ENCODE assay signal across 1 cellular context in the genomic region with DNA sequence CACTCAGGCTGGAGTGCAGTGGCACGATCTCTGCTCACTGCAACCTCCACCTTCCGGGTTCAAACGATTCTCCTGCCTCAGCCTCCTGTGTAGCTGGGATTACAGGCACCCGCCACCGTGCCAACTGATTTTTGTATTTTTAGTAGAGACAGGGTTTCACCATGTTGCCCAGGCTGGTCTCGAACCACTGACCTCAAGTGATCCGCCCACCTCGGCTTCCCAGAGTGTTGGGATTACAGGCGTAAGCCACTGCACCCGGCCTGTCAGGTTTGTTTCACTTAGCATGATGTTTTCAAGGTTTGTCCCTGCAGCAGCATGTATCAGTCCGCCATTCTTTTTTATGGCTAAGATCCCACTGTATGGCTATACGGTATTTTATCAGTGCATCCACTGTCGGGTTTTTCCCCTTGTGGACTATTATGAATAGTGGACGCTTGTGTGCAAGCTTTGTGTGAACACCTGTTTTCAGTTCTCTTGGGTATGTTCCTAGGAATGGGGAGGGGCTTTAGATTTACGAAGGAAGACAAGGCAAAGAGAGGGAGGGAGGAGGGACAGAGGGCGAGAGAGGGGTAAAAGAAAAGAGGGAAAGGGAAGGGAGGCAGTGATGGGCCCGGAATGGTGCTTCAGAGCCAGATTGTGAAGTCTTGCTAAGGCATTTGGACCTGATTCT.
TF ChIP-seq lines count a peak whose summit lies in the region.

No MANE protein-coding gene starts in this region.

TF ChIP-seq in HepG2, 621 proteins besides CTCF, POLR2A, EP300 and RAD21:
- TF ChIP-seq CSRNP1 (CRISPR knock-in tag; IDR thresholded peaks at IDR 0.05) (no peak), SMARCC2 (IDR thresholded peaks at IDR 0.05) (no peak), ZNF530 (CRISPR knock-in tag; IDR thresholded peaks at IDR 0.05; ENCODE audit: low read depth) (no peak), ATF7-NPFF (CRISPR knock-in tag; IDR thresholded peaks at IDR 0.05; ENCODE audit: low read depth) (no peak), ZFP41 (CRISPR knock-in tag; IDR thresholded peaks at IDR 0.05; ENCODE audit: borderline replicate concordance) (no peak), ZNF703 (CRISPR knock-in tag; IDR thresholded peaks at IDR 0.05; ENCODE audit: borderline replicate concordance) (no peak), REL (CRISPR knock-in tag; conservative IDR thresholded peaks at IDR 0.05) (no peak), NCOA2 (CRISPR knock-in tag; IDR thresholded peaks at IDR 0.05) (no peak), ZNF788 (CRISPR knock-in tag; IDR thresholded peaks at IDR 0.05; ENCODE audit: borderline replicate concordance) (no peak), ZNF781 (CRISPR knock-in tag; IDR thresholded peaks at IDR 0.05; ENCODE audit: borderline replicate concordance, not compliant biosample characterization) (no peak), IRX3 (CRISPR knock-in tag; IDR thresholded peaks at IDR 0.05; ENCODE audit: borderline replicate concordance, low read depth) (no peak), TAF15 (IDR thresholded peaks at IDR 0.05; ENCODE audit: low read depth, low read length, poor library complexity, severe bottlenecking) (no peak)
- TF ChIP-seq, protein P1, sequence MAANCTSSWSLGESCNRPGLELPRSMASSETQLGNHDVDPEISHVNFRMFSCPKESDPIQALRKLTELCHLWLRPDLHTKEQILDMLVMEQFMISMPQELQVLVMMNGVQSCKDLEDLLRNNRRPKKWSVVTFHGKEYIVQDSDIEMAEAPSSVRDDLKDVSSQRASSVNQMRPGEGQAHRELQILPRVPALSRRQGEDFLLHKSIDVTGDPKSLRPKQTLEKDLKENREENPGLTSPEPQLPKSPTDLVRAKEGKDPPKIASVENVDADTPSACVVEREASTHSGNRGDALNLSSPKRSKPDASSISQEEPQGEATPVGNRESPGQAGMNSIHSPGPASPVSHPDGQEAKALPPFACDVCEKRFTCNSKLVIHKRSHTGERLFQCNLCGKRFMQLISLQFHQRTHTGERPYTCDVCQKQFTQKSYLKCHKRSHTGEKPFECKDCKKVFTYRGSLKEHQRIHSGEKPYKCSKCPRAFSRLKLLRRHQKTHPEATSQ (CRISPR knock-in tag; IDR thresholded peaks at IDR 0.05; ENCODE audit: borderline replicate concordance), result no peak
- TF ChIP-seq, protein P2, sequence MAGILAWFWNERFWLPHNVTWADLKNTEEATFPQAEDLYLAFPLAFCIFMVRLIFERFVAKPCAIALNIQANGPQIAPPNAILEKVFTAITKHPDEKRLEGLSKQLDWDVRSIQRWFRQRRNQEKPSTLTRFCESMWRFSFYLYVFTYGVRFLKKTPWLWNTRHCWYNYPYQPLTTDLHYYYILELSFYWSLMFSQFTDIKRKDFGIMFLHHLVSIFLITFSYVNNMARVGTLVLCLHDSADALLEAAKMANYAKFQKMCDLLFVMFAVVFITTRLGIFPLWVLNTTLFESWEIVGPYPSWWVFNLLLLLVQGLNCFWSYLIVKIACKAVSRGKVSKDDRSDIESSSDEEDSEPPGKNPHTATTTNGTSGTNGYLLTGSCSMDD (CRISPR knock-in tag; IDR thresholded peaks at IDR 0.05), result no peak
